10 cellular contexts compared by ENCODE assay signal in genomic region chr9:124078641-124079040, GRCh38.
DNase-seq lines count a peak whose midpoint lies in the region; ATAC-seq and TF ChIP-seq lines count a peak whose summit lies in the region.
"Had no signal": no experiment of that assay in that cellular context is flagged by ENCODE, and none has a peak within 500 bp of the region (broad histone marks: within the 10 kb centered on the region; RNA-seq: fewer than 3 reads in every experiment).

No MANE protein-coding gene starts in this region.

- no peaks in the 10 kb centered on the region for H3K27me3 ChIP-seq in HUES6 (ENCODE audit: control insufficient read depth, insufficient read depth, low read length)
- no peaks in the 10 kb centered on the region for H3K27me3 ChIP-seq in mammary epithelial cell (ENCODE audit: insufficient read depth, low read length)
- H3K27me3 ChIP-seq in liver (ENCODE audit: control insufficient read depth in 4 of 4, insufficient read depth in 4 of 4, low read length in 3 of 4) = no peaks in the 10 kb centered on the region
- H3K27me3 ChIP-seq: cardiac muscle cell had no signal

- intact Hi-C loops in mammary epithelial cell (cut with micrococcal nuclease) = no loop called here

- H3K4me2 ChIP-seq in mammary epithelial cell (ENCODE audit: insufficient read depth, low read depth, low read length) = no peak overlapping the region

- dilution Hi-C loops in mammary epithelial cell (cut with HindIII; ENCODE audit: low sequenced_read_pairs) = loop anchor here (5.0 kb wide), 1 partner anchor 66 kb away; the partner anchor contains the start of gene LHX2

- H3K9ac ChIP-seq in HUES6 (ENCODE audit: low read length) (peak overlapping the region; percentile 22), mammary epithelial cell (ENCODE audit: insufficient read depth, low read length) (no peak overlapping the region), liver (ENCODE audit: low read depth in 1 of 2, low read length in 2 of 2) (no peak overlapping the region)

- no peak overlapping the region for H3K4me3 ChIP-seq in HUES6 (ENCODE audit: low read depth, low read length)
- no peak overlapping the region for H3K4me3 ChIP-seq in mammary epithelial cell (replicated peaks in 1 of 3; ENCODE audit: insufficient read depth in 1 of 3, low read depth in 2 of 3, low read length in 3 of 3)
- H3K4me3 ChIP-seq in liver (ENCODE audit: low read depth in 1 of 3, low read length in 3 of 3) = no peak overlapping the region
- H3K4me3 ChIP-seq: cardiac muscle cell had no signal

- BruUV-seq in mammary epithelial cell (replicated peaks; lab: Mats Ljungman, UMichigan) = no TSS peak

- in situ Hi-C loops in mammary epithelial cell (cut with MboI; ENCODE audit: low sequenced_read_pairs in 2 of 2) = no loop called here

- H3K36me3 ChIP-seq in HUES6 (ENCODE audit: control insufficient read depth, insufficient read depth, low read length) (no peaks in the 10 kb centered on the region), mammary epithelial cell (ENCODE audit: insufficient read depth, low read length) (no peaks in the 10 kb centered on the region), liver (ENCODE audit: control insufficient read depth in 4 of 4, insufficient read depth in 3 of 4, low read depth in 1 of 4, low read length in 3 of 4) (no peaks in the 10 kb centered on the region)
- H3K36me3 ChIP-seq: cardiac muscle cell had no signal

- H4K20me1 ChIP-seq in mammary epithelial cell (ENCODE audit: insufficient read depth, low read length) = no peaks in the 10 kb centered on the region

- H2AFZ ChIP-seq in mammary epithelial cell (ENCODE audit: low read depth, low read length) = no peak overlapping the region

- WGBS in mammary epithelial cell (ENCODE audit: low coverage, missing lambda C conversion rate) = 86% methylated on average over 4 of the region's 4 CpGs
- WGBS in liver = 76% methylated on average over 4 of the region's 4 CpGs

- no peak for TF ChIP-seq RAD21 in liver (IDR thresholded peaks at IDR 0.05)

- no peak for ATAC-seq in GM21717 (IDR thresholded peaks at IDR 0.05; ENCODE audit: unreplicated experiment)
- no peak for ATAC-seq in HG03039 (IDR thresholded peaks at IDR 0.05; ENCODE audit: unreplicated experiment)
- ATAC-seq: activated CD8-positive, alpha-beta memory T cell treated with anti-CD3 and anti-CD28 coated beads, Interleukin-2, amount 10 ng/mL, durations not matched to agents 7 days and 5 days had no signal

- no peaks in the 10 kb centered on the region for H3K79me2 ChIP-seq in mammary epithelial cell (ENCODE audit: insufficient read depth, low read length)

- H3K27ac ChIP-seq in HUES6 (ENCODE audit: low read depth, low read length) (no peak overlapping the region), mammary epithelial cell (ENCODE audit: insufficient read depth, low read depth, low read length) (no peak overlapping the region), liver (ENCODE audit: low read depth in 1 of 2, low read length in 2 of 2) (no peak overlapping the region)
- H3K27ac ChIP-seq: cardiac muscle cell had no signal

- peaks cover 14% of the 10 kb centered on the region; the same call in 1 of the 2 replicates for H3K4me1 ChIP-seq in HUES6 (ENCODE audit: control insufficient read depth, insufficient read depth, low read length)
- H3K4me1 ChIP-seq in mammary epithelial cell (ENCODE audit: insufficient read depth, low read length) = peaks cover 18% of the 10 kb centered on the region
- H3K4me1 ChIP-seq in liver (ENCODE audit: control insufficient read depth in 4 of 4, insufficient read depth in 4 of 4, low read length in 3 of 4) = no peaks in the 10 kb centered on the region

- CTCF ChIA-PET in mammary epithelial cell (lab: Charles Lee; ENCODE audit: low non-redundant PET) = no interaction called here

- H3K9me3 ChIP-seq in HUES6 (ENCODE audit: control insufficient read depth, insufficient read depth, low read depth, low read length) (peaks cover 8% of the 10 kb centered on the region), mammary epithelial cell (replicated peaks; ENCODE audit: insufficient read depth, low read length) (no peaks in the 10 kb centered on the region), liver (ENCODE audit: control insufficient read depth in 4 of 4, low read length in 3 of 4) (no peaks in the 10 kb centered on the region)

- no peak for TF ChIP-seq CTCF in mammary epithelial cell (conservative IDR thresholded peaks at IDR 0.05 in 1 of 2, IDR thresholded peaks at IDR 0.05 in 1 of 2; ENCODE audit: extremely low read depth in 1 of 2, insufficient read depth in 1 of 2, low read depth in 1 of 2, low read length in 2 of 2)
- TF ChIP-seq CTCF in liver (IDR thresholded peaks at IDR 0.05; ENCODE audit: low read depth, low read length, missing input control) = no peak

- DNase-seq in AG08395 (ENCODE audit: low spot score) (peak; percentile 85), mammary epithelial cell (peak; percentile 12), NOMO-1 treated with DMSO at 0.1 percent for 48 hours (lab: John Stamatoyannopoulos, UW; ENCODE audit: unreplicated experiment) (no peak), activated gamma-delta T cell treated with Interleukin-2 at 50 U/mL for 16 hours (no peak)
- DNase-seq: activated CD8-positive, alpha-beta memory T cell treated with anti-CD3 and anti-CD28 coated beads, Interleukin-2, amount 10 ng/mL, durations not matched to agents 7 days and 5 days had no signal

TF ChIP-seq in liver, 16 proteins besides CTCF, POLR2A, EP300 and RAD21:
- TF ChIP-seq YY1 (IDR thresholded peaks at IDR 0.05) = no peak
- TF ChIP-seq HNF4A (conservative IDR thresholded peaks at IDR 0.05) = peak in 1 of 2 donors; percentile 43
- peak in 1 of 2 donors; percentile 71 for TF ChIP-seq JUND (IDR thresholded peaks at IDR 0.05)
- TF ChIP-seq RXRA (IDR thresholded peaks at IDR 0.05) = peak in 1 of 2 donors; percentile 31
- TF ChIP-seq ZBTB33 (IDR thresholded peaks at IDR 0.05) = no peak
- TF ChIP-seq FOXA1 (IDR thresholded peaks at IDR 0.05) = no peak
- no peak for TF ChIP-seq EGR1 (IDR thresholded peaks at IDR 0.05; ENCODE audit: low read depth in 2 of 2)
- no peak for TF ChIP-seq GABPA (IDR thresholded peaks at IDR 0.05 in 1 of 2, conservative IDR thresholded peaks at IDR 0.05 in 1 of 2)
- TF ChIP-seq NR2F2 (IDR thresholded peaks at IDR 0.05) = no peak
- TF ChIP-seq MAX (IDR thresholded peaks at IDR 0.05) = peak; percentile 13
- no peak for TF ChIP-seq TAF1 (conservative IDR thresholded peaks at IDR 0.05)
- no peak for TF ChIP-seq REST (IDR thresholded peaks at IDR 0.05)
- no peak for TF ChIP-seq SP1 (IDR thresholded peaks at IDR 0.05)
- no peak for TF ChIP-seq ATF3 (IDR thresholded peaks at IDR 0.05)
- TF ChIP-seq HNF4G (IDR thresholded peaks at IDR 0.05) = no peak
- TF ChIP-seq FOXA2 (IDR thresholded peaks at IDR 0.05) = no peak

Comparison
In these comparisons a context has a peak if more than half of its experiments do, and no peak if none do; other contexts are left out.
1. DNase-seq: peak in AG08395 (single experiment) and mammary epithelial cell (single experiment); none in NOMO-1 treated with DMSO at 0.1 percent for 48 hours (single experiment) and activated gamma-delta T cell treated with Interleukin-2 at 50 U/mL for 16 hours (single experiment).